Comparison of ENCODE assay signal across 15 cellular contexts in genomic region chr20:47817573-47817972, GRCh38. TPM values are rescaled to one million over a fixed set of nuclear protein-coding genes. Genes with fewer than 3 reads are reported as not detected.
A peak's percentile ranks its signal among the peaks of the same experiment; 100 is the strongest.
DNase-seq lines count a peak whose midpoint lies in the region; ATAC-seq, FAIRE-seq and TF ChIP-seq lines count a peak whose summit lies in the region.
"Had no signal": no experiment of that assay in that cellular context is flagged by ENCODE, and none has a peak within 500 bp of the region (broad histone marks: within the 10 kb centered on the region; RNA-seq: fewer than 3 reads in every experiment).

No MANE protein-coding gene starts in this region.

- TF ChIP-seq POLR2A in GM12892 (IDR thresholded peaks at IDR 0.05; ENCODE audit: low read depth, low read length), result no peak

- peak overlapping the region; percentile 71 for H3K4me2 ChIP-seq in DOHH2 (ENCODE audit: low read length)
- peak overlapping the region; percentile 63 for H3K4me2 ChIP-seq in keratinocyte (ENCODE audit: control insufficient read depth, extremely low read depth, insufficient read depth, low read depth, low read length)

- FAIRE-seq in HTR-8/SVneo (lab: Jason Lieb, UNC), result peak; percentile 54
- FAIRE-seq in keratinocyte (lab: Jason Lieb, UNC), result peak; percentile 95
- FAIRE-seq in GM12892 (lab: Jason Lieb, UNC), result no peak

- H3K9me3 ChIP-seq in DOHH2 (ENCODE audit: control insufficient read depth, insufficient read depth, low read length), result no peaks in the 10 kb centered on the region
- H3K9me3 ChIP-seq in RWPE2 (ENCODE audit: severe bottlenecking), result no peaks in the 10 kb centered on the region
- peaks cover 3% of the 10 kb centered on the region for H3K9me3 ChIP-seq in keratinocyte (ENCODE audit: control insufficient read depth, low read depth, low read length)
- H3K9me3 ChIP-seq: HAP-1 had no signal

- peak; percentile 75 for ATAC-seq in RWPE2 (ENCODE audit: low read depth)
- no peak for ATAC-seq in HG03175 (IDR thresholded peaks at IDR 0.05; ENCODE audit: unreplicated experiment)

- peak overlapping the region; percentile 64 for H3K9ac ChIP-seq in keratinocyte (ENCODE audit: control insufficient read depth, extremely low read depth, insufficient read depth, low read length)

- no peaks in the 10 kb centered on the region for H3K36me3 ChIP-seq in DOHH2 (ENCODE audit: control insufficient read depth, low read length)
- no peaks in the 10 kb centered on the region for H3K36me3 ChIP-seq in RWPE2 (ENCODE audit: low read depth)
- H3K36me3 ChIP-seq in keratinocyte (ENCODE audit: control insufficient read depth in 2 of 2, extremely low read depth in 1 of 2, insufficient read depth in 2 of 2, low read length in 2 of 2), result no peaks in the 10 kb centered on the region
- H3K36me3 ChIP-seq: HAP-1 had no signal

- H3K9me1 ChIP-seq in keratinocyte (ENCODE audit: control insufficient read depth, extremely low read depth, insufficient read depth, low read length), result no peaks in the 10 kb centered on the region

- dilution Hi-C loops in keratinocyte (cut with MboI; ENCODE audit: extremely low pct_ligation_motif_present, low sequenced_read_pairs), result no loop called here

- no peaks in the 10 kb centered on the region for H4K20me1 ChIP-seq in DOHH2 (ENCODE audit: control insufficient read depth, insufficient read depth, low read depth, low read length)
- H4K20me1 ChIP-seq in keratinocyte (ENCODE audit: control insufficient read depth, extremely low read depth, insufficient read depth, low read length), result no peaks in the 10 kb centered on the region

- no peaks in the 10 kb centered on the region for H3K79me2 ChIP-seq in DOHH2 (ENCODE audit: control insufficient read depth, low read length)
- H3K79me2 ChIP-seq in keratinocyte (ENCODE audit: control insufficient read depth, insufficient read depth, low read length), result no peaks in the 10 kb centered on the region

- TF ChIP-seq CTCF in DOHH2 (IDR thresholded peaks at IDR 0.05; ENCODE audit: low read depth, low read length, poor library complexity, severe bottlenecking), result no peak
- no peak for TF ChIP-seq CTCF in RWPE2 (IDR thresholded peaks at IDR 0.05; ENCODE audit: poor library complexity, severe bottlenecking)
- no peak for TF ChIP-seq CTCF in keratinocyte (optimal IDR thresholded peaks at IDR 0.05 in 1 of 3, IDR thresholded peaks at IDR 0.05 in 1 of 3, conservative IDR thresholded peaks at IDR 0.05 in 1 of 3; ENCODE audit: extremely low read depth in 1 of 3, insufficient read depth in 2 of 3, low read length in 3 of 3)

- H3K27ac ChIP-seq in DOHH2 (ENCODE audit: low read depth, low read length) (no peak overlapping the region), RWPE2 (ENCODE audit: poor library complexity, severe bottlenecking) (peak overlapping the region; percentile 77), keratinocyte (ENCODE audit: control insufficient read depth, insufficient read depth, low read length) (peak overlapping the region; percentile 76)
- H3K27ac ChIP-seq: C4-2B, HL-60 had no signal

- H3F3A ChIP-seq in DOHH2 (ENCODE audit: control insufficient read depth, insufficient read depth), result no peaks in the 10 kb centered on the region

- H3K27me3 ChIP-seq in DOHH2 (ENCODE audit: control insufficient read depth, low read length) (peaks cover 19% of the 10 kb centered on the region), RWPE2 (ENCODE audit: insufficient read depth, poor library complexity, severe bottlenecking) (no peaks in the 10 kb centered on the region), keratinocyte (ENCODE audit: control insufficient read depth, extremely low read depth, insufficient read depth, low read length) (no peaks in the 10 kb centered on the region)

- no peak for DNase-seq in HTR-8/SVneo (ENCODE audit: insufficient read length, low spot score)
- DNase-seq in RWPE2 (ENCODE audit: low spot score), result peak; percentile 88
- no peak for DNase-seq in keratinocyte (ENCODE audit: low read depth, low spot score)
- no peak for DNase-seq in GM12892 (ENCODE audit: insufficient read length)
- no peak for DNase-seq in dedifferentiated amniotic fluid mesenchymal stem cell (ENCODE audit: extremely low spot score)
- DNase-seq: NCI-H1092, NCI-H2081 treated with DMSO at 0.1 percent for 48 hours, NCI-H510A, NCI-H774, SW 1271 had no signal

- peak overlapping the region; percentile 47 for H3K4me3 ChIP-seq in DOHH2 (ENCODE audit: low read length)
- no peak overlapping the region for H3K4me3 ChIP-seq in RWPE2 (ENCODE audit: severe bottlenecking)
- no peak overlapping the region for H3K4me3 ChIP-seq in keratinocyte (ENCODE audit: control insufficient read depth in 2 of 3, extremely low read depth in 1 of 3, insufficient read depth in 2 of 3, low read depth in 1 of 3, low read length in 3 of 3)
- H3K4me3 ChIP-seq: HAP-1 had no signal

- H3K4me1 ChIP-seq in DOHH2 (ENCODE audit: control insufficient read depth, low read length) (peaks cover 36% of the 10 kb centered on the region), RWPE2 (ENCODE audit: insufficient read depth, poor library complexity, severe bottlenecking) (peaks cover 32% of the 10 kb centered on the region), keratinocyte (ENCODE audit: control insufficient read depth, extremely low read depth, insufficient read depth, low read length) (peaks cover 33% of the 10 kb centered on the region)
- H3K4me1 ChIP-seq: HAP-1 had no signal

- H2AFZ ChIP-seq in keratinocyte (ENCODE audit: control insufficient read depth, low read length), result no peak overlapping the region

- no peaks in the 10 kb centered on the region for H3K9me2 ChIP-seq in DOHH2 (replicated peaks; ENCODE audit: control insufficient read depth, low read length)

RNA-seq across cellular contexts. Expression of gene SULF2, which starts 32.3 kb away (rescaled TPM):
- 52.2 to 93.9 TPM (median 64.4 TPM) in 3 replicates for polyA plus RNA-seq in keratinocyte
- polyA plus RNA-seq in keratinocyte (2011; ENCODE audit: low read depth), result 161 TPM
- 72.7 and 101 TPM in 2 replicates for polyA plus RNA-seq in keratinocyte (2011; cell fraction: cytosol; rRNA removed)
- 174 and 222 TPM in 2 replicates for polyA plus RNA-seq in keratinocyte (2011; cell fraction: nucleus; rRNA removed)
- polyA plus RNA-seq in keratinocyte (2012; ENCODE audit: low replicate concordance), result 111 and 224 TPM in 2 replicates
- polyA minus RNA-seq in keratinocyte, result 125 to 387 TPM (median 155 TPM) in 3 replicates
- 139 TPM for polyA minus RNA-seq in keratinocyte (2011; cell fraction: cytosol; rRNA and poly(A)+ RNA removed)
- polyA minus RNA-seq in keratinocyte (2011; cell fraction: nucleus; rRNA and poly(A)+ RNA removed), result 253 and 279 TPM in 2 replicates
- 4.6 TPM for polyA plus RNA-seq in GM12892 (2012; ENCODE audit: missing spikeins)
